In genomic region chr17:44133918-44134476, GRCh38 we compare ENCODE assay signal across 1 cellular context.
TF ChIP-seq lines count a peak whose summit lies in the region.

No MANE protein-coding gene starts in this region.

TF ChIP-seq in HepG2, 621 proteins besides CTCF, POLR2A, EP300 and RAD21 (continued from another document and continues in another):
- TF ChIP-seq CEBPB (IDR thresholded peaks at IDR 0.05; ENCODE audit: borderline replicate concordance, low read depth, low read length) = no peak
- peak; percentile 64; the same call in 1 of the 2 replicates for TF ChIP-seq KDM6A (CRISPR knock-in tag; IDR thresholded peaks at IDR 0.05; ENCODE audit: low read depth)
- TF ChIP-seq ARHGAP35 (CRISPR knock-in tag; IDR thresholded peaks at IDR 0.05; ENCODE audit: borderline replicate concordance) = peak; percentile 80; the same call in 1 of the 2 replicates
- no peak for TF ChIP-seq STAG1 (CRISPR knock-in tag; IDR thresholded peaks at IDR 0.05)
- peak; percentile 89 for TF ChIP-seq RXRB (CRISPR knock-in tag; IDR thresholded peaks at IDR 0.05; ENCODE audit: borderline replicate concordance)
- peak; percentile 99 for TF ChIP-seq ZNF687 (CRISPR knock-in tag; IDR thresholded peaks at IDR 0.05)
- TF ChIP-seq RCOR2 (CRISPR knock-in tag; IDR thresholded peaks at IDR 0.05) = peak; percentile 48
- TF ChIP-seq SNAI1 (CRISPR knock-in tag; IDR thresholded peaks at IDR 0.05; ENCODE audit: borderline replicate concordance) = no peak
- TF ChIP-seq NR3C1 (CRISPR knock-in tag; IDR thresholded peaks at IDR 0.05) = no peak
- TF ChIP-seq MEIS1 (CRISPR knock-in tag; IDR thresholded peaks at IDR 0.05; ENCODE audit: borderline replicate concordance) = peak; percentile 94
- TF ChIP-seq, protein P1, sequence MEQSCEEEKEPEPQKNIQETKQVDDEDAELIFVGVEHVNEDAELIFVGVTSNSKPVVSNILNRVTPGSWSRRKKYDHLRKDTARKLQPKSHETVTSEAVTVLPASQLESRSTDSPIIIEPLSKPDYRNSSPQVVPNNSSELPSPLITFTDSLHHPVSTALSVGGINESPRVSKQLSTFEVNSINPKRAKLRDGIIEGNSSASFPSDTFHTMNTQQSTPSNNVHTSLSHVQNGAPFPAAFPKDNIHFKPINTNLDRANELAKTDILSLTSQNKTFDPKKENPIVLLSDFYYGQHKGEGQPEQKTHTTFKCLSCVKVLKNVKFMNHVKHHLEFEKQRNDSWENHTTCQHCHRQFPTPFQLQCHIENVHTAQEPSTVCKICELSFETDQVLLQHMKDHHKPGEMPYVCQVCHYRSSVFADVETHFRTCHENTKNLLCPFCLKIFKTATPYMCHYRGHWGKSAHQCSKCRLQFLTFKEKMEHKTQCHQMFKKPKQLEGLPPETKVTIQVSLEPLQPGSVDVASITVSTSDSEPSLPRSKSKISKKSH (CRISPR knock-in tag; IDR thresholded peaks at IDR 0.05; ENCODE audit: borderline replicate concordance) = peak; percentile 66; the same call in 1 of the 2 replicates
- TF ChIP-seq ZNF879 (CRISPR knock-in tag; IDR thresholded peaks at IDR 0.05) = 0 out of 2 replicates have a peak, but pooled peaks have one; percentile 54
- TF ChIP-seq HNF1B (CRISPR knock-in tag; IDR thresholded peaks at IDR 0.05) = peak; percentile 96
- TF ChIP-seq NR2F1 (CRISPR knock-in tag; IDR thresholded peaks at IDR 0.05) = peak in 1 of 2 experiments; percentile 71; a peak in 1 of 4 replicates
- TF ChIP-seq ZC3H13 (CRISPR knock-in tag; IDR thresholded peaks at IDR 0.05) = no peak
- no peak; the same call in 1 of the 2 replicates for TF ChIP-seq ZFP41 (CRISPR knock-in tag; IDR thresholded peaks at IDR 0.05; ENCODE audit: borderline replicate concordance)
- TF ChIP-seq HMGA1 (CRISPR knock-in tag; conservative IDR thresholded peaks at IDR 0.05) = no peak
- TF ChIP-seq NFATC3 (CRISPR knock-in tag; IDR thresholded peaks at IDR 0.05) = no peak
- no peak for TF ChIP-seq DNMT3B (CRISPR knock-in tag; conservative IDR thresholded peaks at IDR 0.05)
- 0 out of 2 replicates have a peak, but pooled peaks have one; percentile 66 for TF ChIP-seq ZNF550 (CRISPR knock-in tag; IDR thresholded peaks at IDR 0.05; ENCODE audit: borderline replicate concordance)
- TF ChIP-seq MIER3 (CRISPR knock-in tag; IDR thresholded peaks at IDR 0.05; ENCODE audit: borderline replicate concordance) = peak; percentile 89; the same call in 1 of the 2 replicates
- peak; percentile 48; the same call in 1 of the 2 replicates for TF ChIP-seq ZNF512B (CRISPR knock-in tag; IDR thresholded peaks at IDR 0.05; ENCODE audit: borderline replicate concordance)
- 0 out of 2 replicates have a peak, but pooled peaks have one; percentile 85 for TF ChIP-seq ZNF567 (CRISPR knock-in tag; IDR thresholded peaks at IDR 0.05; ENCODE audit: borderline replicate concordance)
- 0 out of 2 replicates have a peak, but pooled peaks have one; percentile 63 for TF ChIP-seq ZNF124 (CRISPR knock-in tag; IDR thresholded peaks at IDR 0.05)
- peak; percentile 52 for TF ChIP-seq GABPB1 (CRISPR knock-in tag; IDR thresholded peaks at IDR 0.05)
- no peak for TF ChIP-seq GABPA (IDR thresholded peaks at IDR 0.05; ENCODE audit: low read depth, low read length)
- peak; percentile 53; the same call in 1 of the 2 replicates for TF ChIP-seq GABPA (CRISPR knock-in tag; IDR thresholded peaks at IDR 0.05; ENCODE audit: low read depth)
- TF ChIP-seq JUNB (CRISPR knock-in tag; IDR thresholded peaks at IDR 0.05; ENCODE audit: borderline replicate concordance) = no peak
- TF ChIP-seq SYNCRIP (IDR thresholded peaks at IDR 0.05; ENCODE audit: insufficient read depth, low read depth, low read length) = no peak
- peak; percentile 72 for TF ChIP-seq ZGPAT (CRISPR knock-in tag; IDR thresholded peaks at IDR 0.05)
- peak; percentile 63; the same call in 1 of the 2 replicates for TF ChIP-seq ZNF792 (CRISPR knock-in tag; IDR thresholded peaks at IDR 0.05)
- peak; percentile 91 for TF ChIP-seq ZMYM2 (CRISPR knock-in tag; IDR thresholded peaks at IDR 0.05)
- peak; percentile 50; the same call in 1 of the 2 replicates for TF ChIP-seq NR2C2 (CRISPR knock-in tag; IDR thresholded peaks at IDR 0.05; ENCODE audit: borderline replicate concordance)
- peak; percentile 53; the same call in 1 of the 2 replicates for TF ChIP-seq NR2F2 (IDR thresholded peaks at IDR 0.05; ENCODE audit: borderline replicate concordance, low read depth)
- no peak for TF ChIP-seq CREB1 (IDR thresholded peaks at IDR 0.05)
- no peak for TF ChIP-seq CREB1 (CRISPR knock-in tag; IDR thresholded peaks at IDR 0.05)
- no peak for TF ChIP-seq NFIB (CRISPR knock-in tag; IDR thresholded peaks at IDR 0.05; ENCODE audit: borderline replicate concordance)
- peak; percentile 52; the same call in 1 of the 2 replicates for TF ChIP-seq CBFB (CRISPR knock-in tag; IDR thresholded peaks at IDR 0.05)
- TF ChIP-seq, protein P2, sequence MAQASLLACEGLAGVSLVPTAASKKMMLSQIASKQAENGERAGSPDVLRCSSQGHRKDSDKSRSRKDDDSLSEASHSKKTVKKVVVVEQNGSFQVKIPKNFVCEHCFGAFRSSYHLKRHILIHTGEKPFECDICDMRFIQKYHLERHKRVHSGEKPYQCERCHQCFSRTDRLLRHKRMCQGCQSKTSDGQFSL (CRISPR knock-in tag; IDR thresholded peaks at IDR 0.05) = no peak
- TF ChIP-seq DMAP1 (CRISPR knock-in tag; IDR thresholded peaks at IDR 0.05) = 0 out of 2 replicates have a peak, but pooled peaks have one; percentile 51
- TF ChIP-seq MLXIP (CRISPR knock-in tag; IDR thresholded peaks at IDR 0.05; ENCODE audit: borderline replicate concordance) = no peak
- TF ChIP-seq ONECUT2 (CRISPR knock-in tag; IDR thresholded peaks at IDR 0.05) = 0 out of 2 replicates have a peak, but pooled peaks have one; percentile 32
- peak; percentile 91 for TF ChIP-seq ZFP36L1 (CRISPR knock-in tag; IDR thresholded peaks at IDR 0.05)
- TF ChIP-seq CCDC6 (CRISPR knock-in tag; IDR thresholded peaks at IDR 0.05) = 0 out of 2 replicates have a peak, but pooled peaks have one; percentile 17
- peak; percentile 20; the same call in 1 of the 2 replicates for TF ChIP-seq PHF8 (CRISPR knock-in tag; IDR thresholded peaks at IDR 0.05)
